In genomic region chr11:114400222-114400973, GRCh38 we compare ENCODE assay signal across 1 cellular context.
TF ChIP-seq lines count a peak whose summit lies in the region.

Gene C11orf71, minus strand, starts transcription at chr11:114400511. Its CDS starts 180 bp downstream, at chr11:114400331.
Gene RBM7, plus strand, starts transcription at chr11:114400666. Its CDS starts 6 bp downstream, at chr11:114400672.

TF ChIP-seq in K562, 482 proteins besides CTCF, POLR2A, EP300 and RAD21 (continued from another document and continues in another):
- TF ChIP-seq RREB1 (CRISPR knock-in tag; IDR thresholded peaks at IDR 0.05) (no peak), CBFA2T3 (IDR thresholded peaks at IDR 0.05) (no peak), E2F4 (CRISPR knock-in tag; IDR thresholded peaks at IDR 0.05; ENCODE audit: low read depth) (peak; percentile 85), ZNF133 (CRISPR knock-in tag; IDR thresholded peaks at IDR 0.05) (no peak), MIER1 (IDR thresholded peaks at IDR 0.05; ENCODE audit: low read depth) (no peak), LEF1 (IDR thresholded peaks at IDR 0.05) (no peak), TAF15 (IDR thresholded peaks at IDR 0.05; ENCODE audit: low read depth, low read length) (no peak), MTA1 (IDR thresholded peaks at IDR 0.05; ENCODE audit: borderline replicate concordance) (0 out of 2 replicates have a peak, but pooled peaks have one; percentile 36), ZNF444 (CRISPR knock-in tag; IDR thresholded peaks at IDR 0.05) (no peak), ZNF395 (CRISPR knock-in tag; IDR thresholded peaks at IDR 0.05) (peak; percentile 36; the same call in 1 of the 2 replicates), ZBTB2 (IDR thresholded peaks at IDR 0.05) (peak; percentile 99), NELFE (IDR thresholded peaks at IDR 0.05; ENCODE audit: insufficient read depth, insufficient read length) (no peak), FOXJ3 (CRISPR knock-in tag; IDR thresholded peaks at IDR 0.05) (no peak), CREB3 (tag; conservative IDR thresholded peaks at IDR 0.05; ENCODE audit: low read depth) (peak; percentile 57; the same call in 1 of the 2 replicates), SIRT6 (IDR thresholded peaks at IDR 0.05; ENCODE audit: low read depth, low read length) (no peak), SAFB2 (IDR thresholded peaks at IDR 0.05; ENCODE audit: borderline replicate concordance, low read depth, low read length, severe bottlenecking) (no peak), PRMT5 (CRISPR knock-in tag; IDR thresholded peaks at IDR 0.05) (no peak), PATZ1 (CRISPR knock-in tag; IDR thresholded peaks at IDR 0.05; ENCODE audit: borderline replicate concordance) (no peak), ZNF507 (tag; conservative IDR thresholded peaks at IDR 0.05) (no peak), ZNF518B (CRISPR knock-in tag; IDR thresholded peaks at IDR 0.05) (no peak), ZNF408 (CRISPR knock-in tag; IDR thresholded peaks at IDR 0.05; ENCODE audit: low read depth) (no peak), HMBOX1 (IDR thresholded peaks at IDR 0.05) (peak; percentile 9; the same call in 1 of the 2 replicates), RBM22 (IDR thresholded peaks at IDR 0.05; ENCODE audit: low read depth, low read length, poor library complexity, severe bottlenecking) (peak; percentile 42), POLR2AphosphoS5 (IDR thresholded peaks at IDR 0.05; ENCODE audit: control insufficient read depth, insufficient read depth, low read depth, low read length) (peak; percentile 89), ETV6 (IDR thresholded peaks at IDR 0.05; ENCODE audit: borderline replicate concordance in 1 of 2, low read depth in 2 of 2, low read length in 1 of 2) (no peak), ETV6 (CRISPR knock-in tag; IDR thresholded peaks at IDR 0.05; ENCODE audit: borderline replicate concordance) (no peak), NONO (IDR thresholded peaks at IDR 0.05; ENCODE audit: low read depth in 2 of 2, low read length in 1 of 2) (peak in 1 of 2 experiments; percentile 48; a peak in 1 of 4 replicates), ZNF644 (tag; IDR thresholded peaks at IDR 0.05; ENCODE audit: low read depth) (no peak), NCOA2 (IDR thresholded peaks at IDR 0.05; ENCODE audit: partially characterized antibody in 2 of 2) (no peak), ZNF511 (CRISPR knock-in tag; IDR thresholded peaks at IDR 0.05) (peak; percentile 86; the same call in 1 of the 2 replicates), BACH1 (tag; IDR thresholded peaks at IDR 0.05) (no peak), NFYB (IDR thresholded peaks at IDR 0.05; ENCODE audit: extremely low read depth, insufficient read length) (no peak), CHAMP1 (IDR thresholded peaks at IDR 0.05) (no peak), FOXP1 (CRISPR knock-in tag; IDR thresholded peaks at IDR 0.05) (peak; percentile 47; the same call in 1 of the 2 replicates), PHF8 (IDR thresholded peaks at IDR 0.05; ENCODE audit: borderline replicate concordance, low read length) (peak; percentile 98), KDM1A (IDR thresholded peaks at IDR 0.05) (no peak), ZNF12 (CRISPR knock-in tag; IDR thresholded peaks at IDR 0.05) (no peak), CBFB (CRISPR knock-in tag; IDR thresholded peaks at IDR 0.05) (0 out of 2 replicates have a peak, but pooled peaks have one; percentile 17), PHF21A (IDR thresholded peaks at IDR 0.05; ENCODE audit: borderline replicate concordance, low read depth) (no peak), MAFK (IDR thresholded peaks at IDR 0.05; ENCODE audit: low read length) (peak; percentile 37; the same call in 1 of the 2 replicates)
